Comparison of ENCODE assay signal across 1 cellular context in the genomic region with DNA sequence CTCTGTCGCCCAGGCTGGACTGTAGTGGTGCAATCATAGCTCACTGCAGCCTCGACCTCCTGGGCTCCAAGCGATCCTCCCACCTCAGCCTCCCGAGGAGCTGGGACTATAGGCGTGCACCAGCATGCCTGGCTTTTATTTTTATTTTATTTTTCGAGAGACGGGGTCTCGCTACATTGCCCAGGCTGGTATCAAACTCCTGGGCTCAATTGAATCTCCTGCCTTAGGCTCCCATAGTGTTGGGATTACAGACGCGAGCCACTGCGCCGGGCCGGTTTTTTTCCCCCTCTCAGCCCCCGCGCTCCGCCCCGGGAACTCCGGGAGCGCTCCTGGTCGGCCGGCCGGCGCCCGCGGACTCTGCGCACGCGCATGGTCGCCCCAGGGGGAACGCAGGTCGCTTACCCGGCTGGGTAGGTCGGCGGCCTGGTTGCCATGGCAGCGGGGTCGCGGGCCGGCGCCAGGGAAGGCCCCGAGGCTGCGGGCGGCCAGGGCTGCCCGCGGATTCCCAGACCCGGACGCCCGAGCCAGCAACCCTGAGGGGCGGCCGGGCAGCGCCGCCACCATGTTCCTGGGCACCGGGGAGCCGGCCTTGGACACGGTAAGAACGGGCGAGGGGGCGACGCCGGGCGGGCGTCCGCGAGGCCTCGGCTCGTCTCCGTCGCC.
A peak's percentile ranks its signal among the peaks of the same experiment; 100 is the strongest.
TF ChIP-seq lines count a peak whose summit lies in the region.

A gene with protein sequence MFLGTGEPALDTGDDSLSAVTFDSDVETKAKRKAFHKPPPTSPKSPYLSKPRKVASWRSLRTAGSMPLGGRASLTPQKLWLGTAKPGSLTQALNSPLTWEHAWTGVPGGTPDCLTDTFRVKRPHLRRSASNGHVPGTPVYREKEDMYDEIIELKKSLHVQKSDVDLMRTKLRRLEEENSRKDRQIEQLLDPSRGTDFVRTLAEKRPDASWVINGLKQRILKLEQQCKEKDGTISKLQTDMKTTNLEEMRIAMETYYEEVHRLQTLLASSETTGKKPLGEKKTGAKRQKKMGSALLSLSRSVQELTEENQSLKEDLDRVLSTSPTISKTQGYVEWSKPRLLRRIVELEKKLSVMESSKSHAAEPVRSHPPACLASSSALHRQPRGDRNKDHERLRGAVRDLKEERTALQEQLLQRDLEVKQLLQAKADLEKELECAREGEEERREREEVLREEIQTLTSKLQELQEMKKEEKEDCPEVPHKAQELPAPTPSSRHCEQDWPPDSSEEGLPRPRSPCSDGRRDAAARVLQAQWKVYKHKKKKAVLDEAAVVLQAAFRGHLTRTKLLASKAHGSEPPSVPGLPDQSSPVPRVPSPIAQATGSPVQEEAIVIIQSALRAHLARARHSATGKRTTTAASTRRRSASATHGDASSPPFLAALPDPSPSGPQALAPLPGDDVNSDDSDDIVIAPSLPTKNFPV (plus strand): TSS at position 360 of the 663 bp plus-strand sequence. CDS start 203 bp downstream, at position 563.

TF ChIP-seq in Ishikawa, 13 proteins besides CTCF, POLR2A, EP300 and RAD21 (continued from another document):
- TF ChIP-seq, protein P1, sequence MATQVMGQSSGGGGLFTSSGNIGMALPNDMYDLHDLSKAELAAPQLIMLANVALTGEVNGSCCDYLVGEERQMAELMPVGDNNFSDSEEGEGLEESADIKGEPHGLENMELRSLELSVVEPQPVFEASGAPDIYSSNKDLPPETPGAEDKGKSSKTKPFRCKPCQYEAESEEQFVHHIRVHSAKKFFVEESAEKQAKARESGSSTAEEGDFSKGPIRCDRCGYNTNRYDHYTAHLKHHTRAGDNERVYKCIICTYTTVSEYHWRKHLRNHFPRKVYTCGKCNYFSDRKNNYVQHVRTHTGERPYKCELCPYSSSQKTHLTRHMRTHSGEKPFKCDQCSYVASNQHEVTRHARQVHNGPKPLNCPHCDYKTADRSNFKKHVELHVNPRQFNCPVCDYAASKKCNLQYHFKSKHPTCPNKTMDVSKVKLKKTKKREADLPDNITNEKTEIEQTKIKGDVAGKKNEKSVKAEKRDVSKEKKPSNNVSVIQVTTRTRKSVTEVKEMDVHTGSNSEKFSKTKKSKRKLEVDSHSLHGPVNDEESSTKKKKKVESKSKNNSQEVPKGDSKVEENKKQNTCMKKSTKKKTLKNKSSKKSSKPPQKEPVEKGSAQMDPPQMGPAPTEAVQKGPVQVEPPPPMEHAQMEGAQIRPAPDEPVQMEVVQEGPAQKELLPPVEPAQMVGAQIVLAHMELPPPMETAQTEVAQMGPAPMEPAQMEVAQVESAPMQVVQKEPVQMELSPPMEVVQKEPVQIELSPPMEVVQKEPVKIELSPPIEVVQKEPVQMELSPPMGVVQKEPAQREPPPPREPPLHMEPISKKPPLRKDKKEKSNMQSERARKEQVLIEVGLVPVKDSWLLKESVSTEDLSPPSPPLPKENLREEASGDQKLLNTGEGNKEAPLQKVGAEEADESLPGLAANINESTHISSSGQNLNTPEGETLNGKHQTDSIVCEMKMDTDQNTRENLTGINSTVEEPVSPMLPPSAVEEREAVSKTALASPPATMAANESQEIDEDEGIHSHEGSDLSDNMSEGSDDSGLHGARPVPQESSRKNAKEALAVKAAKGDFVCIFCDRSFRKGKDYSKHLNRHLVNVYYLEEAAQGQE (IDR thresholded peaks at IDR 0.05; ENCODE audit: low read depth) = no peak
- TF ChIP-seq EGR1 (IDR thresholded peaks at IDR 0.05) = peak; percentile 57; the same call in 1 of the 2 replicates
